Comparison of ENCODE assay signal across 22 cellular contexts in the genomic region with DNA sequence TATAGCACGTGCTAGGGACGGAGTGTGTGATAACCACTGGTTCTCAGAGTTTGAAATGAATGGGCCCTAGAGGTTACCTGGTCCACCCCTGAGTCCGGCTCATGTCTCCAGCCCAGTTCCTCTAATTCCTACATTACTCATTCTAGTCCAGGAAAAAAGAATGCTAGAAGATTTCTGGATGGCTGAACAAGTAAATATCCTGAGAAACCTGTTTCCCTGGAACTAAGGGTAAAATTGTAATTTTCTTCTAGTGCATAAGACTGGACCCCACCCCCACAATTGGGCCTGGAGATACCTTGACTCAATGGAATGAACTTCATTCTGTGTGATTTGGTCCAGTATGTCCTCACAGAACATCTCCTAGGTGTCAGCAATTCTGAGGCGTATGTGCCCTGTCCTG.
"Had no signal": no experiment of that assay in that cellular context is flagged by ENCODE, and none has a peak within 500 bp of the region (broad histone marks: within the 10 kb centered on the region; RNA-seq: fewer than 3 reads in every experiment).

No MANE protein-coding gene starts in this region.

- ATAC-seq: effector memory CD8-positive, alpha-beta T cell; esophagus mucosa; gastrocnemius medialis; heart right ventricle; left colon; left lung; left ventricle myocardium superior; lower lobe of right lung; mucosa of descending colon had no signal

- H3K27me3 ChIP-seq: colonic mucosa, esophagus squamous epithelium, gastrocnemius medialis, heart right ventricle, left lung had no signal

- H3K27ac ChIP-seq: colonic mucosa, epithelial cell of prostate, esophagus squamous epithelium, gastrocnemius medialis, heart right ventricle, left lung, lower lobe of right lung had no signal

- H3K9me3 ChIP-seq: colonic mucosa, esophagus squamous epithelium, gastrocnemius medialis, heart right ventricle, left lung, lower lobe of right lung, mucosa of descending colon had no signal

- DNase-seq: colonic mucosa; cortex of kidney; effector CD8-positive, alpha-beta T cell; effector memory CD8-positive, alpha-beta T cell; endodermal cell; erythroblast; esophagus squamous epithelium; foreskin fibroblast; foreskin melanocyte; gastrocnemius medialis; glutamatergic neuron; heart right ventricle; hippocampal formation; left colon; left lung; left ventricle myocardium superior; lower lobe of right lung; mesenchymal stem cell; mucosa of descending colon; naive B cell had no signal

- H3K4me1 ChIP-seq: colonic mucosa had no signal

- H3K4me3 ChIP-seq: colonic mucosa, esophagus squamous epithelium, gastrocnemius medialis, heart right ventricle, left lung, lower lobe of right lung, mucosa of descending colon had no signal

- H3K36me3 ChIP-seq: colonic mucosa, esophagus squamous epithelium, gastrocnemius medialis, heart right ventricle, left lung, lower lobe of right lung had no signal
